ENCODE assay signal across 35 cellular contexts in the genomic region with DNA sequence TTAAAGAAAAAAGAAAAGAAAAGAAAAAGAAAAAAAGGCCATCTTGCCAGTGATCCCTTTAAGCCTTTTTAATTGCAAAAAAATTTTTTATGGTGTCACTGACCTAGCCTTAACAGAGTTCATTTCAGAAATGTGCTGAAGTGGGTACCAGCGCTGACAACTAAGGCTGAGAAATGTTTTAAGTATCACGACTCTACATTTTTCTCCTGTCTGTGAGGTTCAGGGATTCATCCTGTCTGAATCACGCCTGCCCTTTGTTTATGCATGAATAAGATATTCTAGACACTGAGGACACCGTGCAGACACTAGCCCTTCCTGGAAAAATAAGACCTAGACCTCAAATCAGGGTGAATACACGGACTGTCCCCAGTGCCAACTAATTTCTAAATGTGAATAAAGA.
DNase-seq lines count a peak whose midpoint lies in the region; ATAC-seq and TF ChIP-seq lines count a peak whose summit lies in the region.
"Had no signal": no experiment of that assay in that cellular context is flagged by ENCODE, and none has a peak within 500 bp of the region (broad histone marks: within the 10 kb centered on the region; RNA-seq: fewer than 3 reads in every experiment).

No MANE protein-coding gene starts in this region.

- H3K36me3 Mint-ChIP-seq in endodermal cell (ENCODE audit: low read depth), result no peaks in the 10 kb centered on the region
- H3K36me3 Mint-ChIP-seq: naive thymus-derived CD4-positive, alpha-beta T cell; stimulated activated memory B cell treated with anti-CD40 and anti-IgM and Interleukin-4, amounts not matched to agents 10 μg/mL and 1 μg/mL and 100 μg/mL, for 72 hours had no signal

- no peak overlapping the region for H2BK120ac ChIP-seq in trophoblast cell (ENCODE audit: insufficient read depth, low read length, poor library complexity)

- H4K91ac ChIP-seq in trophoblast cell (ENCODE audit: low read depth, low read length), result no peak overlapping the region

- no peaks in the 10 kb centered on the region for H3F3A ChIP-seq in MM.1S (ENCODE audit: insufficient read depth, low read length)

- no peak overlapping the region for H2BK12ac ChIP-seq in trophoblast cell (ENCODE audit: low read length)

- no peak overlapping the region for H3K18ac ChIP-seq in trophoblast cell (ENCODE audit: low read length)

- DNase-seq in EL (peak; percentile 56), MM.1S (no peak), endodermal cell (peak; percentile 24), trophoblast cell (peak; percentile 16 to 55), NCI-H146 treated with DMSO at 0.1 percent for 48 hours (lab: John Stamatoyannopoulos, UW; ENCODE audit: unreplicated experiment) (no peak), NCI-H1436 treated with DMSO at 0.1 percent for 48 hours (lab: John Stamatoyannopoulos, UW) (no peak), heart right ventricle (no peak), GOT3 (lab: John Stamatoyannopoulos, UW) (no peak)
- DNase-seq: ACHN; activated CD4-positive, alpha-beta T cell treated with anti-CD3 and anti-CD28 coated beads, Interleukin-2, amount 50 U/mL, for 48 hours; activated CD4-positive, CD25-positive, alpha-beta regulatory T cell; activated CD8-positive, alpha-beta memory T cell treated with anti-CD3 and anti-CD28 coated beads, Interleukin-2, amount 50 U/mL, for 4 hours; activated naive CD4-positive, alpha-beta T cell treated with anti-CD3 and anti-CD28 coated beads for 36 hours; amniotic stem cell; DMS79; effector CD8-positive, alpha-beta T cell; KBM-7; MG63; midbrain; naive thymus-derived CD4-positive, alpha-beta T cell; NCI-H1105 treated with DMSO at 0.1 percent for 48 hours; NCI-H2081; NCI-H2227 treated with DMSO at 0.1 percent for 48 hours; NCI-H526; nucleus accumbens; PC-3; psoas muscle; Right ventricle myocardium superior; sigmoid colon; stimulated activated CD4-positive, alpha-beta T cell treated with anti-CD3 and anti-CD28 coated beads, Interleukin-15, amount 100 ng/mL, for 24 hours; T-helper 17 cell; transverse colon had no signal

- H3K14ac ChIP-seq in trophoblast cell (ENCODE audit: low read length), result no peak overlapping the region

- no peak overlapping the region for H3K4me2 ChIP-seq in MM.1S (ENCODE audit: low read depth, low read length)
- no peak overlapping the region for H3K4me2 ChIP-seq in trophoblast cell (ENCODE audit: low read length)
- H3K4me2 ChIP-seq: BLaER1 treated with 17β-estradiol and CSF1 and Interleukin-3, amounts not matched to agents 10 nM and 100 nM had no signal

- ATAC-seq in heart right ventricle, result no peak
- ATAC-seq: naive thymus-derived CD4-positive, alpha-beta T cell; PC-3; psoas muscle; stimulated activated memory B cell treated with anti-CD40 and anti-IgM and Interleukin-4, amounts not matched to agents 10 μg/mL and 1 μg/mL and 100 μg/mL, for 72 hours; T-helper 17 cell had no signal

- intact Hi-C loops in heart right ventricle (cut with DNase I), result loop anchor here in 3 of 10 donors (10.0 kb wide), 3 partner anchors 176 to 826 kb away; no protein-coding TSS in a partner anchor

- no peak overlapping the region for H4K12ac ChIP-seq in trophoblast cell (ENCODE audit: low read depth, low read length)

- no peak overlapping the region for H3K9ac ChIP-seq in MM.1S (ENCODE audit: low read length)
- H3K9ac ChIP-seq in endodermal cell (ENCODE audit: extremely low read depth, low read length, poor library complexity, severe bottlenecking), result no peak overlapping the region
- no peak overlapping the region for H3K9ac ChIP-seq in trophoblast cell (ENCODE audit: low read length)
- H3K9ac ChIP-seq: BLaER1 treated with 17β-estradiol and CSF1 and Interleukin-3, amounts not matched to agents 10 nM and 100 nM had no signal

- H3K36me3 ChIP-seq in MM.1S (replicated peaks; ENCODE audit: insufficient read depth, low read length) (no peaks in the 10 kb centered on the region), endodermal cell (ENCODE audit: control insufficient read depth, insufficient read depth, low read length) (no peaks in the 10 kb centered on the region), trophoblast cell (ENCODE audit: control insufficient read depth in 1 of 2, insufficient read depth in 2 of 2, low read length in 2 of 2) (no peaks in the 10 kb centered on the region), heart right ventricle (no peaks in the 10 kb centered on the region)
- H3K36me3 ChIP-seq: BLaER1 treated with 17β-estradiol and CSF1 and Interleukin-3, amounts not matched to agents 10 nM and 100 nM; MG63; sigmoid colon; transverse colon had no signal

- no peaks in the 10 kb centered on the region for H3K79me2 ChIP-seq in MM.1S (ENCODE audit: low read length)
- H3K79me2 ChIP-seq in trophoblast cell (ENCODE audit: control insufficient read depth, insufficient read depth, low read length, poor library complexity), result no peaks in the 10 kb centered on the region

- H3K4me3 Mint-ChIP-seq in endodermal cell, result no peak overlapping the region
- H3K4me3 Mint-ChIP-seq: activated naive CD4-positive, alpha-beta T cell treated with anti-CD3 and anti-CD28 coated beads for 36 hours; naive thymus-derived CD4-positive, alpha-beta T cell; stimulated activated memory B cell treated with anti-CD40 and anti-IgM and Interleukin-4, amounts not matched to agents 10 μg/mL and 1 μg/mL and 100 μg/mL, for 72 hours; T-helper 17 cell had no signal

- WGBS in endodermal cell (ENCODE audit: insufficient coverage in 1 of 2, insufficient read length in 1 of 2), 2 experiments, result 78 to 80% methylated on average over 5 of the region's 5 CpGs
- WGBS in trophoblast cell (ENCODE audit: extremely low coverage, insufficient coverage, insufficient read length), result no CpG with 5 or more reads among the region's 5 CpGs
- 75 to 81% methylated on average over 5 of the region's 5 CpGs for WGBS in heart right ventricle, 2 donors

- H2BK5ac ChIP-seq in trophoblast cell (ENCODE audit: low read depth, low read length, poor library complexity), result no peak overlapping the region

- no peak overlapping the region for H3K23ac ChIP-seq in trophoblast cell (ENCODE audit: low read length)

- no peaks in the 10 kb centered on the region for H3K9me2 ChIP-seq in MM.1S (replicated peaks; ENCODE audit: insufficient read depth, low read length)

- H3K27me3 Mint-ChIP-seq in endodermal cell (ENCODE audit: insufficient read depth), result no peaks in the 10 kb centered on the region

- no peak overlapping the region for H3K4ac ChIP-seq in trophoblast cell (ENCODE audit: low read depth, low read length)

- H3K9me3 ChIP-seq in MM.1S (replicated peaks; ENCODE audit: insufficient read depth, low read length) (no peaks in the 10 kb centered on the region), endodermal cell (ENCODE audit: control insufficient read depth, low read length) (peaks cover 8% of the 10 kb centered on the region), trophoblast cell (ENCODE audit: insufficient read depth, low read depth, low read length) (no peaks in the 10 kb centered on the region), heart right ventricle (no peaks in the 10 kb centered on the region)
- H3K9me3 ChIP-seq: MG63, psoas muscle, sigmoid colon, transverse colon had no signal

- no peaks in the 10 kb centered on the region for H3K27me3 ChIP-seq in MM.1S (replicated peaks; ENCODE audit: insufficient read depth, low read length)
- no peaks in the 10 kb centered on the region for H3K27me3 ChIP-seq in endodermal cell (ENCODE audit: control insufficient read depth, insufficient read depth, low read length, poor library complexity, severe bottlenecking)
- H3K27me3 ChIP-seq in trophoblast cell (ENCODE audit: insufficient read depth, low read length), result no peaks in the 10 kb centered on the region
- peaks cover 0 to 8% (median 4%) of the 10 kb centered on the region in 7 donors for H3K27me3 ChIP-seq in heart right ventricle
- H3K27me3 ChIP-seq: BLaER1 treated with 17β-estradiol and CSF1 and Interleukin-3, amounts not matched to agents 10 nM and 100 nM; MG63; sigmoid colon; transverse colon had no signal

- H3K27ac Mint-ChIP-seq in endodermal cell, result peak overlapping the region; percentile 36
- H3K27ac Mint-ChIP-seq: activated naive CD4-positive, alpha-beta T cell treated with anti-CD3 and anti-CD28 coated beads for 36 hours; naive thymus-derived CD4-positive, alpha-beta T cell; stimulated activated memory B cell treated with anti-CD40 and anti-IgM and Interleukin-4, amounts not matched to agents 10 μg/mL and 1 μg/mL and 100 μg/mL, for 72 hours; T-helper 17 cell had no signal

- H3K4me1 Mint-ChIP-seq in endodermal cell, result peaks cover 44% of the 10 kb centered on the region
- H3K4me1 Mint-ChIP-seq: stimulated activated memory B cell treated with anti-CD40 and anti-IgM and Interleukin-4, amounts not matched to agents 10 μg/mL and 1 μg/mL and 100 μg/mL, for 72 hours had no signal

- no peak overlapping the region for H2AK5ac ChIP-seq in trophoblast cell (ENCODE audit: low read length)

- no peak for TF ChIP-seq CTCF in MM.1S (IDR thresholded peaks at IDR 0.05; ENCODE audit: low read length)
- TF ChIP-seq CTCF in endodermal cell (conservative IDR thresholded peaks at IDR 0.05), result no peak
- TF ChIP-seq CTCF in heart right ventricle (IDR thresholded peaks at IDR 0.05), result no peak

- 0 out of 2 replicates have a peak overlapping the region, but pooled peaks have one; percentile 5 for H2AFZ ChIP-seq in MM.1S (ENCODE audit: low read length)
- no peak overlapping the region for H2AFZ ChIP-seq in trophoblast cell (ENCODE audit: insufficient read depth, low read length, poor library complexity)

- H3K4me1 ChIP-seq in MM.1S (ENCODE audit: low read length) (no peaks in the 10 kb centered on the region), endodermal cell (ENCODE audit: control insufficient read depth, insufficient read depth, low read length) (peaks cover 12% of the 10 kb centered on the region), trophoblast cell (ENCODE audit: control insufficient read depth in 1 of 2, insufficient read depth in 2 of 2, low read length in 2 of 2) (no peaks in the 10 kb centered on the region), heart right ventricle (peaks cover 0 to 6% (median 0%) of the 10 kb centered on the region in 9 donors)
- H3K4me1 ChIP-seq: psoas muscle, sigmoid colon, transverse colon had no signal

- no peaks in the 10 kb centered on the region for H4K20me1 ChIP-seq in MM.1S (ENCODE audit: insufficient read depth, low read length)
- H4K20me1 ChIP-seq: BLaER1 treated with 17β-estradiol and CSF1 and Interleukin-3, amounts not matched to agents 10 nM and 100 nM had no signal

- no peaks in the 10 kb centered on the region for H3K79me1 ChIP-seq in trophoblast cell (ENCODE audit: low read length)

- H4K8ac ChIP-seq in trophoblast cell (ENCODE audit: low read depth, low read length), result no peak overlapping the region

- H3K27ac ChIP-seq in MM.1S (ENCODE audit: low read length), result no peak overlapping the region
- H3K27ac ChIP-seq in endodermal cell (ENCODE audit: low read depth, low read length), result no peak overlapping the region
- H3K27ac ChIP-seq in trophoblast cell (ENCODE audit: low read depth, low read length), result no peak overlapping the region
- H3K27ac ChIP-seq in heart right ventricle, result no peak overlapping the region
- H3K27ac ChIP-seq: BLaER1 treated with 17β-estradiol and CSF1 and Interleukin-3, amounts not matched to agents 10 nM and 100 nM; coronary artery; psoas muscle; sigmoid colon; transverse colon had no signal

- no peak overlapping the region for H3K4me3 ChIP-seq in MM.1S (ENCODE audit: low read length)
- no peak overlapping the region for H3K4me3 ChIP-seq in endodermal cell (ENCODE audit: low read length)
- H3K4me3 ChIP-seq in trophoblast cell (ENCODE audit: low read depth, low read length), result no peak overlapping the region
- H3K4me3 ChIP-seq in heart right ventricle, result no peak overlapping the region
- H3K4me3 ChIP-seq: BLaER1 treated with 17β-estradiol and CSF1 and Interleukin-3, amounts not matched to agents 10 nM and 100 nM; coronary artery; MG63; psoas muscle; sigmoid colon; transverse colon had no signal

- H3K9me3 Mint-ChIP-seq in endodermal cell, result peaks cover 4% of the 10 kb centered on the region
- H3K9me3 Mint-ChIP-seq: activated naive CD4-positive, alpha-beta T cell treated with anti-CD3 and anti-CD28 coated beads for 36 hours; naive thymus-derived CD4-positive, alpha-beta T cell; stimulated activated memory B cell treated with anti-CD40 and anti-IgM and Interleukin-4, amounts not matched to agents 10 μg/mL and 1 μg/mL and 100 μg/mL, for 72 hours had no signal

Comparison
In these comparisons a context has a peak if more than half of its experiments do, and no peak if none do; other contexts are left out.
1. DNase-seq: peak in EL (single experiment), endodermal cell (single experiment) and trophoblast cell (2 of 2); none in MM.1S (single experiment), NCI-H146 treated with DMSO at 0.1 percent for 48 hours (single experiment), NCI-H1436 treated with DMSO at 0.1 percent for 48 hours (single experiment), heart right ventricle (0 of 2) and GOT3 (single experiment).